In the genomic region with DNA sequence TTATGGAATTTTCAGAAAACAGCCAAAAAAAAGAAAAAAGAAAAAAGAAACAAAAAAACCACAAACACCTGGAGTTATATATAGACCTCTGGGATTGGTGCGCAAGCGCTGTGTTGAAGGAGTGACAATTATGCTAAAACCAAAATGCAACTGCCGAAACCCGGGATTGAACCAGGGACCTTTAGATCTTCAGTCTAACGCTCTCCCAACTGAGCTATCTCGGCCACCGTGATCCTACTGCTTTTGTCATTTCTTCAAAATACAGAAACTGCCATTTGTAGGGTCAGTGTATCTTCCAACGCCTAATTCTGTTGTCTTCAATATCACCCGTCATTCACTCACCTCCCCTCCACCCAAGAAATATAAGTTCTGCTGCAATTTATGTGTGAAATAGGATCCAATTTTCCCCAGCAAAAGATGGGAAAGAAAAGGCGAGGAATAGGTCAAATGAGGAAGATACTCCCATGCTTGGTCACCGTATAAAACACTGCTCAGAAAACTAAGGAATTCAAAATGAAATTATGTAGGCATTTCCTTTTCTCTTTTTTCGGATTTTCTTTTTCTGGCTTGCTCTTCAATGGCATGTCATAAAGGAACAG, we compare ENCODE assay signal across 9 cellular contexts.
DNase-seq lines count a peak whose midpoint lies in the region; ATAC-seq and TF ChIP-seq lines count a peak whose summit lies in the region.
"Had no signal": no experiment of that assay in that cellular context is flagged by ENCODE, and none has a peak within 500 bp of the region (broad histone marks: within the 10 kb centered on the region; RNA-seq: fewer than 3 reads in every experiment).

No MANE protein-coding gene starts in this region.

- no peak overlapping the region for H2BK15ac ChIP-seq in IMR-90 (ENCODE audit: low read depth, low read length)

- H3K36me3 ChIP-seq in Caco-2 (ENCODE audit: control insufficient read depth, insufficient read depth, low read length): no peaks in the 10 kb centered on the region
- no peaks in the 10 kb centered on the region for H3K36me3 ChIP-seq in IMR-90 (ENCODE audit: control insufficient read depth, insufficient read depth, low read length)
- no peaks in the 10 kb centered on the region for H3K36me3 ChIP-seq in stomach
- no peaks in the 10 kb centered on the region for H3K36me3 ChIP-seq in esophagus squamous epithelium

- intact Hi-C loops in Caco-2 (cut with micrococcal nuclease; ENCODE audit: unreplicated experiment) (no loop called here), IMR-90 (cut with micrococcal nuclease) (loop anchor here (5.0 kb wide), 2 partner anchors 135 to 175 kb away; no protein-coding TSS in a partner anchor), stomach (cut with DNase I; ENCODE audit: low total_unique reads) (no loop called here), esophagus squamous epithelium (cut with DNase I) (no loop called here)

- H2BK5ac ChIP-seq in IMR-90 (ENCODE audit: low read depth, low read length, poor library complexity, severe bottlenecking): no peak overlapping the region

- POLR2A ChIA-PET in Caco-2 (lab: Charles Lee): no interaction called here
- POLR2A ChIA-PET in IMR-90 (lab: Charles Lee; ENCODE audit: unreplicated experiment): no interaction called here

- 0% methylated on average over 5 of the region's 12 CpGs; no CpG with 5 or more reads in 1 of the 2 experiments for WGBS in IMR-90 (ENCODE audit: extremely low coverage in 2 of 2, insufficient read length in 1 of 2), 2 experiments
- whole genome bisulfite sequencing in stomach, 5 donors: 7 to 15% (median 8%) methylated on average over 12 of the region's 12 CpGs
- WGBS in esophagus squamous epithelium, 2 donors: 8 to 12% methylated on average over 12 of the region's 12 CpGs

- H3K4me2 ChIP-seq in IMR-90 (ENCODE audit: low read depth, low read length): peak overlapping the region; percentile 78

- no peaks in the 10 kb centered on the region for H3K9me3 ChIP-seq in Caco-2
- no peaks in the 10 kb centered on the region for H3K9me3 ChIP-seq in IMR-90 (ENCODE audit: control insufficient read depth, insufficient read depth, low read length)
- H3K9me3 ChIP-seq in stomach: peaks cover 0 to 22% (median 10%) of the 10 kb centered on the region in 4 donors
- H3K9me3 ChIP-seq in esophagus squamous epithelium: no peaks in the 10 kb centered on the region

- peak overlapping the region; percentile 12 for H3K27ac Mint-ChIP-seq in Caco-2 (ENCODE audit: unreplicated experiment)

- CTCF ChIA-PET in Caco-2 (lab: Charles Lee) (no interaction called here), IMR-90 (lab: Yijun Ruan, JAX) (no interaction called here)

- in situ Hi-C loops in IMR-90 (cut with MboI; ENCODE audit: low sequenced_read_pairs): no loop called here

- no peak overlapping the region for H3K4ac ChIP-seq in IMR-90 (ENCODE audit: low read depth, low read length)

- no peak overlapping the region for H3K56ac ChIP-seq in IMR-90 (ENCODE audit: extremely low read depth, insufficient read depth, low read length)

- BruUV-seq in Caco-2 (replicated peaks; lab: Mats Ljungman, UMichigan): no TSS peak
- no TSS peak for BruUV-seq in IMR-90 (replicated peaks; lab: Mats Ljungman, UMichigan)

- no peaks in the 10 kb centered on the region for H4K20me1 ChIP-seq in IMR-90 (ENCODE audit: insufficient read depth, low read length)

- H3K9ac ChIP-seq in IMR-90 (ENCODE audit: low read depth, low read length): no peak overlapping the region

- H3K4me3 ChIP-seq in Caco-2 (ENCODE audit: low read depth, low read length) (no peak overlapping the region), IMR-90 (ENCODE audit: insufficient read depth, low read depth, low read length) (peak overlapping the region; percentile 42; the same call in 1 of the 2 replicates), stomach (no peak overlapping the region), esophagus squamous epithelium (no peak overlapping the region)

- no peak overlapping the region for H2AK9ac ChIP-seq in IMR-90 (replicated peaks; ENCODE audit: low read depth, low read length, poor library complexity)

- DNase-seq in Caco-2 (peak; percentile 71 to 76), IMR-90 (peak; percentile 69), foreskin keratinocyte (peak; percentile 53 to 76), NOMO-1 (lab: John Stamatoyannopoulos, UW; ENCODE audit: unreplicated experiment in 2 of 2) (no peak), stomach (no peak), esophagus squamous epithelium (lab: John Stamatoyannopoulos, UW) (no peak)

- TF ChIP-seq RAD21 in IMR-90 (IDR thresholded peaks at IDR 0.05; ENCODE audit: low read length): no peak

- H3K9me1 ChIP-seq in IMR-90 (ENCODE audit: insufficient read depth, low read length): no peaks in the 10 kb centered on the region

- ATAC-seq in IMR-90 (ENCODE audit: low read depth): peak; percentile 87
- ATAC-seq in SK-N-SH treated with all-trans-retinoic acid at 6 μM for 48 hours: peak; percentile 41
- peak; percentile 72 for ATAC-seq in foreskin keratinocyte
- no peak for ATAC-seq in HG03354 (IDR thresholded peaks at IDR 0.05; ENCODE audit: poor library complexity, severe bottlenecking, unreplicated experiment)

- peaks cover 26% of the 10 kb centered on the region for H3K36me3 Mint-ChIP-seq in Caco-2 (ENCODE audit: insufficient read depth, unreplicated experiment)

- no peak overlapping the region for H3K23ac ChIP-seq in IMR-90 (ENCODE audit: low read depth, low read length)

- peak overlapping the region; percentile 48 for H3K4me3 Mint-ChIP-seq in Caco-2 (ENCODE audit: unreplicated experiment)
- H3K4me3 Mint-ChIP-seq: natural killer cell treated with Interleukin-12 subunit alpha and Interleukin-12 subunit beta and Interleukin-15 and Interleukin-18, amount 100 ng/mL, for 72 hours had no signal

- no peak overlapping the region for H2AK5ac ChIP-seq in IMR-90 (ENCODE audit: low read depth, low read length)

- no peak overlapping the region for H3K18ac ChIP-seq in IMR-90 (ENCODE audit: low read depth, low read length)

- H3K14ac ChIP-seq in IMR-90 (replicated peaks; ENCODE audit: low read depth, low read length): no peak overlapping the region

- H3K9me3 Mint-ChIP-seq in Caco-2 (ENCODE audit: unreplicated experiment): no peaks in the 10 kb centered on the region

- H3K79me1 ChIP-seq in IMR-90 (ENCODE audit: low read depth in 1 of 2, low read length in 2 of 2): no peaks in the 10 kb centered on the region

- TF ChIP-seq POLR2A in IMR-90 (IDR thresholded peaks at IDR 0.05; ENCODE audit: low read depth, low read length) (no peak), stomach (IDR thresholded peaks at IDR 0.05) (no peak), esophagus squamous epithelium (IDR thresholded peaks at IDR 0.05) (no peak)

- no peak for TF ChIP-seq EP300 in stomach (IDR thresholded peaks at IDR 0.05)

- H2BK20ac ChIP-seq in IMR-90 (ENCODE audit: low read depth, low read length): no peak overlapping the region

- dilution Hi-C loops in IMR-90 (cut with HindIII; ENCODE audit: low sequenced_read_pairs, unreplicated experiment): no loop called here

- H3K4me1 ChIP-seq in Caco-2 (no peaks in the 10 kb centered on the region; the same call in 1 of the 2 replicates), IMR-90 (ENCODE audit: control insufficient read depth, insufficient read depth, low read length) (no peaks in the 10 kb centered on the region), foreskin keratinocyte (peaks cover 4% of the 10 kb centered on the region), stomach (peaks cover 0 to 13% (median 0%) of the 10 kb centered on the region in 4 donors), esophagus squamous epithelium (peaks cover 0 to 12% (median 0%) of the 10 kb centered on the region in 3 donors)

- TF ChIP-seq CTCF in Caco-2 (IDR thresholded peaks at IDR 0.05; ENCODE audit: insufficient read depth in 1 of 2, low read depth in 1 of 2, low read length in 1 of 2, severe bottlenecking in 1 of 2, unreplicated experiment in 1 of 2) (no peak), IMR-90 (conservative IDR thresholded peaks at IDR 0.05; ENCODE audit: low read depth, low read length) (no peak), foreskin keratinocyte (conservative IDR thresholded peaks at IDR 0.05) (no peak), stomach (IDR thresholded peaks at IDR 0.05) (no peak), esophagus squamous epithelium (IDR thresholded peaks at IDR 0.05) (no peak)

- H4K5ac ChIP-seq in IMR-90 (ENCODE audit: low read depth, low read length): no peak overlapping the region

- no peaks in the 10 kb centered on the region for H3K27me3 Mint-ChIP-seq in Caco-2 (ENCODE audit: insufficient read depth, unreplicated experiment)

- H3K27ac ChIP-seq in IMR-90 (ENCODE audit: insufficient read depth, low read length) (no peak overlapping the region), foreskin keratinocyte (no peak overlapping the region), stomach (no peak overlapping the region), esophagus squamous epithelium (no peak overlapping the region)

- H2BK120ac ChIP-seq in IMR-90 (ENCODE audit: low read depth, low read length): no peak overlapping the region

- no peaks in the 10 kb centered on the region for H3K27me3 ChIP-seq in Caco-2 (replicated peaks; ENCODE audit: control insufficient read depth, insufficient read depth, low read length)
- H3K27me3 ChIP-seq in IMR-90 (ENCODE audit: control insufficient read depth, insufficient read depth, low read length): peaks cover 18% of the 10 kb centered on the region
- H3K27me3 ChIP-seq in foreskin keratinocyte: peaks cover 80% of the 10 kb centered on the region
- H3K27me3 ChIP-seq in stomach: peaks cover 18 to 100% (median 77%) of the 10 kb centered on the region in 3 donors
- peaks cover 0 to 100% (median 36%) of the 10 kb centered on the region in 4 donors for H3K27me3 ChIP-seq in esophagus squamous epithelium

- H4K8ac ChIP-seq in IMR-90 (ENCODE audit: low read depth in 2 of 2, low read length in 2 of 2): no peak overlapping the region

- H2AFZ ChIP-seq in IMR-90 (replicated peaks; ENCODE audit: low read length, poor library complexity): no peak overlapping the region

- no peak overlapping the region for H4K91ac ChIP-seq in IMR-90 (ENCODE audit: insufficient read depth, low read depth, low read length)

- no peaks in the 10 kb centered on the region for H3K4me1 Mint-ChIP-seq in Caco-2 (ENCODE audit: low read depth, unreplicated experiment)

TF ChIP-seq in IMR-90, 13 proteins besides CTCF, POLR2A, EP300 and RAD21:
- TF ChIP-seq FOS (IDR thresholded peaks at IDR 0.05; ENCODE audit: low read depth, low read length) (peak; percentile 66), RCOR1 (IDR thresholded peaks at IDR 0.05; ENCODE audit: insufficient replicate concordance, low read length) (no peak)

TF ChIP-seq in SK-N-SH treated with all-trans-retinoic acid at 6 μM for 48 hours, 23 proteins besides CTCF, POLR2A, EP300 and RAD21 (continues in another document):
- no peak for TF ChIP-seq ZNF565 (CRISPR knock-in tag; conservative IDR thresholded peaks at IDR 0.05; ENCODE audit: low read depth)

Comparison
In these comparisons a context has a peak if more than half of its experiments do, and no peak if none do; other contexts are left out.
1. DNase-seq: peak in Caco-2 (2 of 2), IMR-90 (single experiment) and foreskin keratinocyte (2 of 2); none in NOMO-1 (0 of 2), stomach (single experiment) and esophagus squamous epithelium (single experiment).